26 cellular contexts compared by ENCODE assay signal in genomic region chrX:36434521-36434920, GRCh38.
DNase-seq lines count a peak whose midpoint lies in the region; ATAC-seq and TF ChIP-seq lines count a peak whose summit lies in the region.
"Had no signal": no experiment of that assay in that cellular context is flagged by ENCODE, and none has a peak within 500 bp of the region (broad histone marks: within the 10 kb centered on the region; RNA-seq: fewer than 3 reads in every experiment).

No MANE protein-coding gene starts in this region.

- TF ChIP-seq CTCF in PC-3 (conservative IDR thresholded peaks at IDR 0.05; ENCODE audit: low read depth, low read length) = no peak
- no peak for TF ChIP-seq CTCF in fibroblast of pulmonary artery (IDR thresholded peaks at IDR 0.05; ENCODE audit: low read length, missing control alignments)

- in situ Hi-C loops in Caki2 (cut with HindIII; ENCODE audit: low pct_unique_long_range_greater_than_20kb, low sequenced_read_pairs) = no loop called here

- DNase-seq in Caki2 (ENCODE audit: low read depth) (peak; percentile 9), H4 (ENCODE audit: low spot score) (peak; percentile 8), PC-3 (peak; percentile 8), fibroblast of pulmonary artery (ENCODE audit: low read depth) (peak; percentile 9), NCI-H146 (lab: John Stamatoyannopoulos, UW) (no peak), NCI-H1694 treated with DMSO at 0.1 percent for 48 hours (lab: John Stamatoyannopoulos, UW) (no peak)
- DNase-seq in activated CD4-positive, alpha-beta T cell treated with anti-CD3 and anti-CD28 coated beads, Interleukin-2, amount 50 U/mL, for 1 hour = no peak
- DNase-seq: activated CD4-positive, alpha-beta T cell treated with anti-CD3 and anti-CD28 coated beads, Interleukin-2, amount 10 ng/mL, durations not matched to agents 24 days and 14 days; activated gamma-delta T cell treated with Interleukin-2 at 50 U/mL for 16 hours; activated naive CD8-positive, alpha-beta T cell treated with anti-CD3 and anti-CD28 coated beads, Interleukin-2, amount 50 U/mL, for 24 hours; activated T-cell treated with anti-CD3 and anti-CD28 coated beads, Interleukin-2, amount 50 U/mL, for 4 hours; H7; KG1; left ventricle myocardium inferior; mesendoderm; MV-4-11; NCI-H187; NCI-H2227 treated with DMSO at 0.1 percent for 48 hours; NCI-H774; right lobe of liver; stimulated activated CD4-positive, alpha-beta T cell treated with anti-CD3 and anti-CD28 coated beads, Interleukin-4, amount 100 ng/mL, for 24 hours; substantia nigra; upper lobe of left lung had no signal

- no peak for ATAC-seq in PC-3
- ATAC-seq: activated naive CD8-positive, alpha-beta T cell treated with anti-CD3 and anti-CD28 coated beads, Interleukin-2, amount 50 U/mL, for 24 hours; activated T-cell treated with anti-CD3 and anti-CD28 coated beads, Interleukin-2, amount 50 U/mL, for 4 hours; right lobe of liver; stimulated activated memory B cell treated with anti-CD40 and anti-IgM and Interleukin-4, amounts not matched to agents 10 μg/mL and 1 μg/mL and 100 μg/mL, for 72 hours had no signal

- no TSS peak for BruUV-seq in PC-3 (replicated peaks; lab: Mats Ljungman, UMichigan)

- no peaks in the 10 kb centered on the region for H4K20me1 ChIP-seq in PC-3 (ENCODE audit: low read length)

- H3K79me2 ChIP-seq in PC-3 (ENCODE audit: low read length) = no peaks in the 10 kb centered on the region

- no peaks in the 10 kb centered on the region for H3K36me3 ChIP-seq in PC-3 (ENCODE audit: low read depth, low read length)
- H3K36me3 ChIP-seq: left ventricle myocardium inferior, neutrophil, right lobe of liver, upper lobe of left lung had no signal

- CTCF ChIA-PET in PC-3 (lab: Charles Lee) = no interaction called here

- H3K4me3 ChIP-seq in PC-3 (ENCODE audit: low read length) (no peak overlapping the region), fibroblast of pulmonary artery (replicated peaks; ENCODE audit: low read depth, low read length) (no peak overlapping the region)
- H3K4me3 ChIP-seq: left ventricle myocardium inferior, right lobe of liver, upper lobe of left lung had no signal

- no peaks in the 10 kb centered on the region for H3K9me2 ChIP-seq in PC-3 (replicated peaks; ENCODE audit: low read length)

- intact Hi-C loops in PC-3 (cut with micrococcal nuclease) = no loop called here

- H3K4me1 ChIP-seq in PC-3 (ENCODE audit: insufficient read depth, low read length) = no peaks in the 10 kb centered on the region
- H3K4me1 ChIP-seq: left ventricle myocardium inferior, right lobe of liver, upper lobe of left lung had no signal

- no peak overlapping the region for H3K4me2 ChIP-seq in PC-3 (ENCODE audit: low read length)

- no peak overlapping the region for H3K9ac ChIP-seq in PC-3 (ENCODE audit: low read length)

- H3K9me3 ChIP-seq in PC-3 (ENCODE audit: low read length) = no peaks in the 10 kb centered on the region
- H3K9me3 ChIP-seq: left ventricle myocardium inferior, neutrophil, right lobe of liver, upper lobe of left lung had no signal

- no peak overlapping the region for H2AFZ ChIP-seq in PC-3 (ENCODE audit: low read length)

- POLR2A ChIA-PET in PC-3 (lab: Charles Lee; ENCODE audit: unreplicated experiment) = no interaction called here

- no peaks in the 10 kb centered on the region for H3F3A ChIP-seq in PC-3 (ENCODE audit: low read length, unreplicated experiment)

- no peak overlapping the region for H3K27ac ChIP-seq in PC-3 (ENCODE audit: low read length)
- H3K27ac ChIP-seq: left ventricle myocardium inferior, neutrophil, right lobe of liver, upper lobe of left lung, VCaP had no signal

- H3K27me3 ChIP-seq in PC-3 (ENCODE audit: low read length) = no peaks in the 10 kb centered on the region
- H3K27me3 ChIP-seq: neutrophil, right lobe of liver, upper lobe of left lung had no signal

Comparison
In these comparisons a context has a peak if more than half of its experiments do, and no peak if none do; other contexts are left out.
1. DNase-seq: peak in Caki2 (single experiment), H4 (single experiment), PC-3 (single experiment) and fibroblast of pulmonary artery (single experiment); none in NCI-H146 (single experiment), activated CD4-positive, alpha-beta T cell treated with anti-CD3 and anti-CD28 coated beads, Interleukin-2, amount 50 U/mL, for 1 hour (single experiment) and NCI-H1694 treated with DMSO at 0.1 percent for 48 hours (single experiment).